30 cellular contexts compared by ENCODE assay signal in the genomic region with DNA sequence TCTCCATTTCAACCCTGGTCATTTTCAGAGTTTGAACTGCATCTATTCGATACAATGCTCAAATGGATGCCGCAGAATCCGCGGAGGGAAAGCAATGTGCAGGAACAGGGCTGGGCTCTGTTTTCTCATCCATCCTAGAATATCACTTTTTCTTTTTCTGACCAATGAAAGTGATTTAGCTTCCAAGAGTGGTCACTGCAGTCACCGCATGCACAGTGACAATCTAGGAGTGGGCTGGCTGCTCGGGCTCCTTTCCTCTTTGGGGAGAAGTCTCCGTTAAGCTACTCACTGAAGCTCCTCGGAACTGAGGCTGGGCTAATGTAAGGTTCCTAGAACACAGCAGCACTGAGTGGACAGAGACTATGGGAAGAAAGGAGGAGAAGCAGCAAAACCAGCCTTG.
"Had no signal": no experiment of that assay in that cellular context is flagged by ENCODE, and none has a peak within 500 bp of the region (broad histone marks: within the 10 kb centered on the region; RNA-seq: fewer than 3 reads in every experiment).

No MANE protein-coding gene starts in this region.

- H3K4me3 ChIP-seq: adrenal gland, body of pancreas, breast epithelium, MG63, Peyer's patch, SJSA1 had no signal

- H3K4me1 ChIP-seq: adrenal gland, breast epithelium had no signal

- DNase-seq: activated CD4-positive, alpha-beta T cell treated with anti-CD3 and anti-CD28 coated beads, Interleukin-2, amount 10 ng/mL, durations not matched to agents 24 days and 14 days; activated CD4-positive, alpha-beta T cell treated with anti-CD3 and anti-CD28 coated beads, Interleukin-2, amount 50 U/mL, for 4 hours; activated CD8-positive, alpha-beta T cell treated with anti-CD3 and anti-CD28 coated beads for 36 hours; activated gamma-delta T cell treated with Interleukin-2 at 50 U/mL for 16 hours; activated naive CD4-positive, alpha-beta T cell treated with anti-CD3 and anti-CD28 coated beads for 36 hours; activated T-cell treated with anti-CD3 and anti-CD28 coated beads for 4 hours; activated T-cell treated with anti-CD3 and anti-CD28 coated beads, Interleukin-2, amount 50 U/mL, for 4 hours; body of pancreas; Kasumi-1; KG1; MG63; NCI-H1048; NCI-H1105 treated with DMSO at 0.1 percent for 48 hours; NCI-H1436; NCI-H1694; NCI-H1930; NCI-H2081 treated with DMSO at 0.1 percent for 48 hours; NCI-H345; NCI-H524 treated with DMSO at 0.1 percent for 48 hours; NCI-H748 treated with DMSO at 0.1 percent for 48 hours; NK-92 treated with Interleukin-12 subunit alpha and Interleukin-12 subunit beta, amount 100 ng/mL, for 24 hours; PC-3; RPMI8226; SHP77 treated with DMSO at 0.1 percent for 48 hours; SK-N-SH had no signal

- ATAC-seq: activated CD8-positive, alpha-beta T cell treated with anti-CD3 and anti-CD28 coated beads for 36 hours; activated naive CD4-positive, alpha-beta T cell treated with anti-CD3 and anti-CD28 coated beads, Interleukin-2, amount 50 U/mL, for 72 hours; activated T-cell treated with anti-CD3 and anti-CD28 coated beads, Interleukin-2, amount 50 U/mL, for 4 hours; body of pancreas; PC-3 had no signal

- H3K9me3 ChIP-seq: adrenal gland, body of pancreas, breast epithelium, MG63, Peyer's patch, SJSA1, SK-N-SH had no signal

- H3K36me3 ChIP-seq: adrenal gland, breast epithelium, MG63, Peyer's patch, SJSA1 had no signal

- H3K27me3 ChIP-seq: adrenal gland, body of pancreas, breast epithelium, MG63, Peyer's patch, SJSA1 had no signal

- H3K9ac ChIP-seq: SK-N-SH had no signal

- H3K4me2 ChIP-seq: SK-N-SH had no signal

- H3K27ac ChIP-seq: adrenal gland, body of pancreas, breast epithelium, Peyer's patch, SJSA1 had no signal
